Comparison of ENCODE assay signal across 33 cellular contexts in the genomic region with DNA sequence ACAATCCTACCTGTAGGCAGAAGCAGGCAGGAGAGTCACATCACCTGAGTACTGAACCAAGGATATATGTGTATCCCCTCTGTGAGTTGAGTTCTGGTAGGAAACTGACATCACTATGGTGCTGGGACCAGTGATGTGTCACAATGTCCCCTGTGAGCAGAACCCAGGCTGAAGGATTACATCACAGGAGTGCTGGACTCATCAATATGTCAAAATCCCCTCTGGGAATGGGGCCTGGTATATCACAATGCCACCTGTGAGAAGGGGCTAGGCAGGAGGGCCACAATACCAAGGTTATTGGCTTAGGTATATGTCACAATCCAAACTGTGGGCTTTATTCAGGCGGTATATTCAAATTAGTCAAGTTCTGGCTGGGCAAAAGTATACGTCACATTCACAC.
"Had no signal": no experiment of that assay in that cellular context is flagged by ENCODE, and none has a peak within 500 bp of the region (broad histone marks: within the 10 kb centered on the region; RNA-seq: fewer than 3 reads in every experiment).

No MANE protein-coding gene starts in this region.

- H3K9me3 ChIP-seq: adrenal gland, body of pancreas had no signal

- ATAC-seq: activated CD8-positive, alpha-beta T cell treated with anti-CD3 and anti-CD28 coated beads for 36 hours; activated naive CD4-positive, alpha-beta T cell treated with anti-CD3 and anti-CD28 coated beads, Interleukin-2, amount 50 U/mL, for 72 hours; activated T-cell treated with anti-CD3 and anti-CD28 coated beads, Interleukin-2, amount 50 U/mL, for 4 hours; activated T-cell treated with anti-CD3 and anti-CD28 coated beads, Interleukin-2, amount 50 U/mL, for 72 hours; activated T-helper 17 cell treated with anti-CD3 and anti-CD28 coated beads, Interleukin-2, amount 50 U/mL, for 72 hours; body of pancreas had no signal

- H3K4me1 Mint-ChIP-seq: activated B cell treated with CpG ODN at 0.5 μM for 24 hours; activated CD4-positive, alpha-beta T cell treated with anti-CD3 and anti-CD28 coated beads, Interleukin-2, amount 10 ng/mL, durations not matched to agents 7 days and 5 days; activated naive CD8-positive, alpha-beta T cell treated with anti-CD3 and anti-CD28 coated beads for 36 hours; activated T-helper 17 cell treated with anti-CD3 and anti-CD28 coated beads, Interleukin-2, amount 50 U/mL, for 72 hours had no signal

- H3K27me3 Mint-ChIP-seq: activated B cell treated with CpG ODN at 0.5 μM for 24 hours; activated CD4-positive, alpha-beta memory T cell treated with anti-CD3 and anti-CD28 coated beads for 36 hours; activated CD4-positive, alpha-beta T cell treated with anti-CD3 and anti-CD28 coated beads, Interleukin-2, amount 10 ng/mL, durations not matched to agents 7 days and 5 days; activated CD8-positive, alpha-beta T cell treated with anti-CD3 and anti-CD28 coated beads for 36 hours; activated naive CD8-positive, alpha-beta T cell treated with anti-CD3 and anti-CD28 coated beads for 36 hours; activated T-helper 17 cell treated with anti-CD3 and anti-CD28 coated beads, Interleukin-2, amount 50 U/mL, for 72 hours had no signal

- DNase-seq: activated B cell treated with CpG ODN at 0.5 μM for 24 hours; activated CD4-positive, alpha-beta memory T cell treated with anti-CD3 and anti-CD28 coated beads for 36 hours; activated CD4-positive, alpha-beta T cell treated with anti-CD3 and anti-CD28 coated beads for 4 hours; activated CD4-positive, alpha-beta T cell treated with anti-CD3 and anti-CD28 coated beads, Interleukin-2, amount 10 ng/mL, durations not matched to agents 7 days and 5 days; activated CD4-positive, CD25-positive, alpha-beta regulatory T cell treated with anti-CD3 and anti-CD28 coated beads, Interleukin-2, amount 50 U/mL, for 72 hours; activated CD8-positive, alpha-beta memory T cell treated with anti-CD3 and anti-CD28 coated beads, Interleukin-2, amount 50 U/mL, for 4 hours; activated CD8-positive, alpha-beta T cell treated with anti-CD3 and anti-CD28 coated beads for 36 hours; activated effector memory CD4-positive, alpha-beta T cell treated with anti-CD3 and anti-CD28 coated beads, Interleukin-2, amount 50 U/mL, for 16 hours; activated gamma-delta T cell treated with Interleukin-2 at 50 U/mL for 16 hours; activated naive CD4-positive, alpha-beta T cell; activated naive CD4-positive, alpha-beta T cell treated with anti-CD3 and anti-CD28 coated beads for 36 hours; activated naive CD4-positive, alpha-beta T cell treated with anti-CD3 and anti-CD28 coated beads, Interleukin-2, amount 50 U/mL, for 16 hours; activated naive CD8-positive, alpha-beta T cell treated with anti-CD3 and anti-CD28 coated beads for 36 hours; activated T-cell treated with anti-CD3 and anti-CD28 coated beads for 4 hours; activated T-cell treated with anti-CD3 and anti-CD28 coated beads, Interleukin-2, amount 50 U/mL, for 1 hour; activated T-cell treated with anti-CD3 and anti-CD28 coated beads, Interleukin-2, amount 50 U/mL, for 4 hours; activated T-cell treated with anti-CD3 and anti-CD28 coated beads, Interleukin-2, amount 50 U/mL, for 72 hours; adrenal gland; amniotic stem cell; aorta; body of pancreas; brain microvascular endothelial cell; central memory CD4-positive, alpha-beta T cell; T-helper 1 cell; T-helper 2 cell; T-helper 9 cell had no signal

- H3K27ac ChIP-seq: adrenal gland, body of pancreas, brain microvascular endothelial cell, breast epithelium, VCaP had no signal

- H3K27me3 ChIP-seq: adrenal gland, body of pancreas, brain microvascular endothelial cell, breast epithelium had no signal

- H3K36me3 ChIP-seq: adrenal gland, brain microvascular endothelial cell, breast epithelium had no signal

- H3K4me3 ChIP-seq: adrenal gland, body of pancreas, breast epithelium had no signal

- H3K36me3 Mint-ChIP-seq: activated CD4-positive, alpha-beta memory T cell treated with anti-CD3 and anti-CD28 coated beads for 36 hours had no signal

- H3K4me1 ChIP-seq: adrenal gland, body of pancreas, breast epithelium had no signal

- H3K4me3 Mint-ChIP-seq: activated B cell treated with CpG ODN at 0.5 μM for 24 hours; activated CD4-positive, alpha-beta memory T cell treated with anti-CD3 and anti-CD28 coated beads for 36 hours; activated CD4-positive, alpha-beta T cell treated with anti-CD3 and anti-CD28 coated beads, Interleukin-2, amount 10 ng/mL, durations not matched to agents 7 days and 5 days; activated CD8-positive, alpha-beta T cell treated with anti-CD3 and anti-CD28 coated beads for 36 hours; activated naive CD4-positive, alpha-beta T cell treated with anti-CD3 and anti-CD28 coated beads for 36 hours; activated naive CD8-positive, alpha-beta T cell treated with anti-CD3 and anti-CD28 coated beads for 36 hours; activated T-cell treated with anti-CD3 and anti-CD28 coated beads, Interleukin-2, amount 50 U/mL, for 4 hours; activated T-cell treated with anti-CD3 and anti-CD28 coated beads, Interleukin-2, amount 50 U/mL, for 72 hours; activated T-helper 1 cell treated with anti-CD3 and anti-CD28 coated beads, Interleukin-12 subunit alpha, Interleukin-12 subunit beta, Interleukin-2, Interleukin-4 antibody, amounts not matched to agents 30 ng/mL and 10 ng/mL and 1 ng/mL, durations not matched to agents 14 hours and 24 hours and 36 hours; activated T-helper 17 cell treated with anti-CD3 and anti-CD28 coated beads, Interleukin-2, amount 50 U/mL, for 72 hours; T-helper 1 cell treated with Interleukin-12 subunit alpha and Interleukin-12 subunit beta and Interleukin-4 antibody, amounts not matched to agents 30 μg/mL and 1 μg/mL, for 36 hours; T-helper 2 cell treated with Interferon-gamma antibody and Interleukin-4, amounts not matched to agents 5 μg/mL and 100 μg/mL, for 36 hours had no signal

- H3K27ac Mint-ChIP-seq: activated B cell treated with CpG ODN at 0.5 μM for 24 hours; activated CD4-positive, alpha-beta memory T cell treated with anti-CD3 and anti-CD28 coated beads for 36 hours; activated CD4-positive, alpha-beta T cell treated with anti-CD3 and anti-CD28 coated beads, Interleukin-2, amount 10 ng/mL, durations not matched to agents 7 days and 5 days; activated CD8-positive, alpha-beta T cell treated with anti-CD3 and anti-CD28 coated beads for 36 hours; activated naive CD4-positive, alpha-beta T cell treated with anti-CD3 and anti-CD28 coated beads for 36 hours; activated naive CD4-positive, alpha-beta T cell treated with anti-CD3 and anti-CD28 coated beads, Interleukin-2, amount 50 U/mL, for 72 hours; activated naive CD8-positive, alpha-beta T cell treated with anti-CD3 and anti-CD28 coated beads for 36 hours; activated T-cell treated with anti-CD3 and anti-CD28 coated beads, Interleukin-2, amount 50 U/mL, for 72 hours; activated T-helper 1 cell treated with anti-CD3 and anti-CD28 coated beads, Interleukin-12 subunit alpha, Interleukin-12 subunit beta, Interleukin-2, Interleukin-4 antibody, amounts not matched to agents 30 ng/mL and 10 ng/mL and 1 ng/mL, durations not matched to agents 14 hours and 24 hours and 36 hours; activated T-helper 17 cell treated with anti-CD3 and anti-CD28 coated beads, Interleukin-2, amount 50 U/mL, for 72 hours; T-helper 1 cell treated with Interleukin-12 subunit alpha and Interleukin-12 subunit beta and Interleukin-4 antibody, amounts not matched to agents 30 μg/mL and 1 μg/mL, for 36 hours; T-helper 2 cell treated with Interferon-gamma antibody and Interleukin-4, amounts not matched to agents 5 μg/mL and 100 μg/mL, for 36 hours had no signal
